Comparison of ENCODE assay signal across 23 cellular contexts in genomic region chr5:27240791-27241190, GRCh38.
DNase-seq lines count a peak whose midpoint lies in the region; ATAC-seq, FAIRE-seq and TF ChIP-seq lines count a peak whose summit lies in the region.
"Had no signal": no experiment of that assay in that cellular context is flagged by ENCODE, and none has a peak within 500 bp of the region (broad histone marks: within the 10 kb centered on the region; RNA-seq: fewer than 3 reads in every experiment).

No MANE protein-coding gene starts in this region.

- no peak for TF ChIP-seq POLR2A in breast epithelium (IDR thresholded peaks at IDR 0.05)

- H4K20me1 ChIP-seq in keratinocyte (ENCODE audit: control insufficient read depth, extremely low read depth, insufficient read depth, low read length): no peaks in the 10 kb centered on the region

- H3K27ac Mint-ChIP-seq in MCF 10A (ENCODE audit: low read depth, unreplicated experiment): peak overlapping the region; percentile 96
- H3K27ac Mint-ChIP-seq: CD4-positive, CD25-positive, alpha-beta regulatory T cell had no signal

- no peaks in the 10 kb centered on the region for H3K79me2 ChIP-seq in keratinocyte (ENCODE audit: control insufficient read depth, insufficient read depth, low read length)

- H3K9me1 ChIP-seq in keratinocyte (ENCODE audit: control insufficient read depth, extremely low read depth, insufficient read depth, low read length): no peaks in the 10 kb centered on the region

- POLR2A ChIA-PET in MCF 10A (lab: Yijun Ruan, JAX): no interaction called here

- H3K9ac ChIP-seq in keratinocyte (ENCODE audit: control insufficient read depth, extremely low read depth, insufficient read depth, low read length): no peak overlapping the region
- H3K9ac ChIP-seq: GM23248 had no signal

- CTCF ChIA-PET in MCF 10A (lab: Yijun Ruan, JAX): no interaction called here

- dilution Hi-C loops in keratinocyte (cut with MboI; ENCODE audit: extremely low pct_ligation_motif_present, low sequenced_read_pairs): no loop called here

- H3K27me3 ChIP-seq in breast epithelium (no peaks in the 10 kb centered on the region), bronchial epithelial cell (ENCODE audit: control insufficient read depth, insufficient read depth, low read length) (no peaks in the 10 kb centered on the region), keratinocyte (ENCODE audit: control insufficient read depth, extremely low read depth, insufficient read depth, low read length) (no peaks in the 10 kb centered on the region)
- H3K27me3 ChIP-seq: BE2C, Peyer's patch had no signal

- H2AFZ ChIP-seq in keratinocyte (ENCODE audit: control insufficient read depth, low read length): peak overlapping the region; percentile 36
- H2AFZ ChIP-seq: GM23248 had no signal

- H3K4me1 ChIP-seq in breast epithelium: no peaks in the 10 kb centered on the region
- peaks cover 24% of the 10 kb centered on the region for H3K4me1 ChIP-seq in keratinocyte (ENCODE audit: control insufficient read depth, extremely low read depth, insufficient read depth, low read length)
- H3K4me1 ChIP-seq: Caco-2, Peyer's patch had no signal

- H3K4me3 ChIP-seq in breast epithelium (no peak overlapping the region), bronchial epithelial cell (ENCODE audit: low read depth, low read length) (no peak overlapping the region), keratinocyte (ENCODE audit: control insufficient read depth in 2 of 3, extremely low read depth in 1 of 3, insufficient read depth in 2 of 3, low read depth in 1 of 3, low read length in 3 of 3) (no peak overlapping the region), coronary artery (no peak overlapping the region)
- H3K4me3 ChIP-seq: GM23248, Peyer's patch had no signal

- H3K36me3 ChIP-seq in breast epithelium (no peaks in the 10 kb centered on the region), bronchial epithelial cell (ENCODE audit: control insufficient read depth, insufficient read depth, low read length) (no peaks in the 10 kb centered on the region), keratinocyte (ENCODE audit: control insufficient read depth in 2 of 2, extremely low read depth in 1 of 2, insufficient read depth in 2 of 2, low read length in 2 of 2) (no peaks in the 10 kb centered on the region)
- H3K36me3 ChIP-seq: BE2C, Peyer's patch had no signal

- peaks cover 24% of the 10 kb centered on the region for H3K4me1 Mint-ChIP-seq in MCF 10A (ENCODE audit: insufficient read depth, unreplicated experiment)
- H3K4me1 Mint-ChIP-seq: CD4-positive, CD25-positive, alpha-beta regulatory T cell had no signal

- intact Hi-C loops in MCF 10A (cut with micrococcal nuclease): loop anchor here (5.0 kb wide), 1 partner anchor 218 kb away; no protein-coding TSS in a partner anchor
- intact Hi-C loops in breast epithelium (cut with DNase I; ENCODE audit: low total_unique reads): no loop called here
- intact Hi-C loops in left ventricle myocardium superior (cut with micrococcal nuclease): no loop called here

- H3K9me3 ChIP-seq in breast epithelium: no peaks in the 10 kb centered on the region
- peaks cover 4% of the 10 kb centered on the region for H3K9me3 ChIP-seq in keratinocyte (ENCODE audit: control insufficient read depth, low read depth, low read length)
- H3K9me3 ChIP-seq: BE2C, Caco-2, Peyer's patch had no signal

- no peak for FAIRE-seq in bronchial epithelial cell (lab: Jason Lieb, UNC)
- FAIRE-seq in keratinocyte (lab: Jason Lieb, UNC): no peak

- TF ChIP-seq CTCF in MCF 10A (IDR thresholded peaks at IDR 0.05; ENCODE audit: unreplicated experiment): no peak
- TF ChIP-seq CTCF in breast epithelium (IDR thresholded peaks at IDR 0.05): no peak
- TF ChIP-seq CTCF in bronchial epithelial cell (IDR thresholded peaks at IDR 0.05; ENCODE audit: insufficient read depth, low read length, severe bottlenecking): no peak
- no peak for TF ChIP-seq CTCF in keratinocyte (optimal IDR thresholded peaks at IDR 0.05 in 1 of 3, IDR thresholded peaks at IDR 0.05 in 1 of 3, conservative IDR thresholded peaks at IDR 0.05 in 1 of 3; ENCODE audit: extremely low read depth in 1 of 3, insufficient read depth in 2 of 3, low read length in 3 of 3)
- no peak for TF ChIP-seq CTCF in coronary artery (IDR thresholded peaks at IDR 0.05)

- H3K27ac ChIP-seq in breast epithelium (no peak overlapping the region), keratinocyte (ENCODE audit: control insufficient read depth, insufficient read depth, low read length) (no peak overlapping the region), coronary artery (no peak overlapping the region)
- H3K27ac ChIP-seq: Peyer's patch had no signal

- ATAC-seq in left ventricle myocardium superior: no peak

- no peak overlapping the region for H3K4me3 Mint-ChIP-seq in MCF 10A (ENCODE audit: unreplicated experiment)
- H3K4me3 Mint-ChIP-seq: CD4-positive, CD25-positive, alpha-beta regulatory T cell had no signal

- H3K4me2 ChIP-seq in keratinocyte (ENCODE audit: control insufficient read depth, extremely low read depth, insufficient read depth, low read depth, low read length): no peak overlapping the region

- DNase-seq in MCF 10A (ENCODE audit: unreplicated experiment) (no peak), breast epithelium (ENCODE audit: low spot score in 2 of 2) (no peak), bronchial epithelial cell (ENCODE audit: low read depth) (peak; percentile 4), keratinocyte (ENCODE audit: low read depth, low spot score) (no peak), occipital lobe (lab: John Stamatoyannopoulos, UW) (no peak), COLO668 (lab: John Stamatoyannopoulos, UW; ENCODE audit: unreplicated experiment) (no peak), coronary artery (ENCODE audit: low spot score) (no peak), left ventricle myocardium superior (no peak)
- DNase-seq: 8988T; BE2C; Caco-2; CD4-positive, CD25-positive, alpha-beta regulatory T cell; DMS153; GF-D8; GM23248; HCEC 1CT; NCI-H1105; NCI-H2081; NCI-H2171 treated with DMSO at 0.1 percent for 48 hours; NCI-H446; NCI-H69; Peyer's patch; SHP77 had no signal

- H3K27me3 Mint-ChIP-seq in MCF 10A (ENCODE audit: insufficient read depth, unreplicated experiment): no peaks in the 10 kb centered on the region
- H3K27me3 Mint-ChIP-seq: CD4-positive, CD25-positive, alpha-beta regulatory T cell had no signal

- H3K9me3 Mint-ChIP-seq in MCF 10A (ENCODE audit: unreplicated experiment): peaks cover 16% of the 10 kb centered on the region

- no TSS peak for BruUV-seq in MCF 10A (replicated peaks; lab: Mats Ljungman, UMichigan)

- H3K36me3 Mint-ChIP-seq in MCF 10A (ENCODE audit: insufficient read depth, unreplicated experiment): no peaks in the 10 kb centered on the region
- H3K36me3 Mint-ChIP-seq: CD4-positive, CD25-positive, alpha-beta regulatory T cell had no signal
